1 cellular context compared by ENCODE assay signal in the genomic region with DNA sequence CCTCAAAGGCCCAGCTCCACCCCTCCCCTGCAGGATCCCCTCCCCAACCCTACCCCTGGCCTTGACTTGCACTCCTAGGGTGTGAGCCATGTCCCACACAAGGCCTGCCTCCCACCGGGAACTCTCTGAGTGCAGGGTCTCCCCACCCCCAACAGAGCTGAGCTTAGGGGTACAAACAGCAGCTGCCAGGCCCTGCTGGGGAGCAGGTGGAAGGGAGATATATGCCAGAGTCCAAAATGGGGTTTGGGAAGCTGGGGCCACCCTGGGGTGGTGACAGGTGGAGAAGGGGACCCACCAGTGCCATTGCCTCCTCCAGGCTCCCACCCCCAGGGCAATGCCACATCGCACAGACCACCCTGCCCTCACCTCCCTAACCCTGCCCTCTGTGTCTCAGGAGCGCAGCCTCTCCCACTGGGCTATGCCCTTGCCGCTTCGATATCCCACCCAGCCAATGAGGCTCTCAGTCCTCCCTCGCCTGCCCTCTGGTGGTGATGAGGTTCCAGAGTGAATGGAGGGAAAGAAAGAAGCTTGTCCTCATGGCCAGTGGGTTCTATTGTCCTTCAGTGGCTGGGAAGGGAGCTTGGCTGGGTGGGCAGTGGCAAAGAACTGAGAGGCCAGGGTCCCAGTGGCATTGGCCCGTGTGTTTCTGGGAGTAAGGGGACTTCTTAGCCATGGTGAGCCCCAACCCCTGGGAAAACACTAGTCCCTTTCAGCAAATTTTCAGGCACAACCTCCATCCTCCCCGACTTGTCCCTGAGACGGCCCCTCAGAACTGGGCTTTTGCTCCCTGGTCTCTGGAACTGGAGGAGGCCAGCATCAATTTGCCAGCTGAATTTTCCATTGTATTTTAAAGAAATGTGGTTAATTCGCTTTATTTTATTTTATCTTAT.
TF ChIP-seq lines count a peak whose summit lies in the region.

No MANE protein-coding gene starts in this region.

TF ChIP-seq in K562, 482 proteins besides CTCF, POLR2A, EP300 and RAD21:
- TF ChIP-seq, protein P1, sequence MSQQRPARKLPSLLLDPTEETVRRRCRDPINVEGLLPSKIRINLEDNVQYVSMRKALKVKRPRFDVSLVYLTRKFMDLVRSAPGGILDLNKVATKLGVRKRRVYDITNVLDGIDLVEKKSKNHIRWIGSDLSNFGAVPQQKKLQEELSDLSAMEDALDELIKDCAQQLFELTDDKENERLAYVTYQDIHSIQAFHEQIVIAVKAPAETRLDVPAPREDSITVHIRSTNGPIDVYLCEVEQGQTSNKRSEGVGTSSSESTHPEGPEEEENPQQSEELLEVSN (IDR thresholded peaks at IDR 0.05; ENCODE audit: borderline replicate concordance in 1 of 2, extremely low read depth in 1 of 2, insufficient read depth in 1 of 2, insufficient read length in 1 of 2, low read depth in 1 of 2, low read length in 1 of 2, poor library complexity in 1 of 2, severe bottlenecking in 1 of 2), result peak in 1 of 2 experiments; percentile 21
- TF ChIP-seq ZNF655 (CRISPR knock-in tag; IDR thresholded peaks at IDR 0.05) (no peak), CC2D1A (IDR thresholded peaks at IDR 0.05) (peak; percentile 30; the same call in 1 of the 2 replicates), ZNF830 (CRISPR knock-in tag; IDR thresholded peaks at IDR 0.05) (no peak), DEAF1 (CRISPR knock-in tag; IDR thresholded peaks at IDR 0.05) (0 out of 2 replicates have a peak, but pooled peaks have one; percentile 24), CTBP1 (IDR thresholded peaks at IDR 0.05; ENCODE audit: borderline replicate concordance) (peak; percentile 59; the same call in 1 of the 2 replicates), NR3C1 (CRISPR knock-in tag; IDR thresholded peaks at IDR 0.05) (no peak), ZBTB2 (IDR thresholded peaks at IDR 0.05) (no peak), KDM5B (IDR thresholded peaks at IDR 0.05; ENCODE audit: insufficient replicate concordance, low read depth, low read length) (no peak), NFYB (IDR thresholded peaks at IDR 0.05; ENCODE audit: extremely low read depth, insufficient read length) (peak; percentile 10), SMC3 (conservative IDR thresholded peaks at IDR 0.05; ENCODE audit: insufficient read depth, low read depth, low read length) (peak; percentile 86), PURB (CRISPR knock-in tag; IDR thresholded peaks at IDR 0.05; ENCODE audit: low read depth) (no peak), RCOR1 (IDR thresholded peaks at IDR 0.05; ENCODE audit: borderline replicate concordance in 1 of 2, low read depth in 2 of 2, low read length in 2 of 2) (peak in 1 of 2 experiments; percentile 79; a peak in 2 of 4 replicates), ZBTB7A (IDR thresholded peaks at IDR 0.05; ENCODE audit: borderline replicate concordance, control insufficient read depth, low read depth, low read length) (0 out of 2 replicates have a peak, but pooled peaks have one; percentile 38), SRSF3 (IDR thresholded peaks at IDR 0.05; ENCODE audit: insufficient read depth, low read length) (no peak), CTCFL (IDR thresholded peaks at IDR 0.05; ENCODE audit: borderline replicate concordance, insufficient read depth, low read depth, low read length, poor library complexity, severe bottlenecking) (peak; percentile 14)
- TF ChIP-seq, protein P2, sequence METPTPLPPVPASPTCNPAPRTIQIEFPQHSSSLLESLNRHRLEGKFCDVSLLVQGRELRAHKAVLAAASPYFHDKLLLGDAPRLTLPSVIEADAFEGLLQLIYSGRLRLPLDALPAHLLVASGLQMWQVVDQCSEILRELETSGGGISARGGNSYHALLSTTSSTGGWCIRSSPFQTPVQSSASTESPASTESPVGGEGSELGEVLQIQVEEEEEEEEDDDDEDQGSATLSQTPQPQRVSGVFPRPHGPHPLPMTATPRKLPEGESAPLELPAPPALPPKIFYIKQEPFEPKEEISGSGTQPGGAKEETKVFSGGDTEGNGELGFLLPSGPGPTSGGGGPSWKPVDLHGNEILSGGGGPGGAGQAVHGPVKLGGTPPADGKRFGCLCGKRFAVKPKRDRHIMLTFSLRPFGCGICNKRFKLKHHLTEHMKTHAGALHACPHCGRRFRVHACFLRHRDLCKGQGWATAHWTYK (CRISPR knock-in tag; IDR thresholded peaks at IDR 0.05), result no peak
- TF ChIP-seq, protein P3, sequence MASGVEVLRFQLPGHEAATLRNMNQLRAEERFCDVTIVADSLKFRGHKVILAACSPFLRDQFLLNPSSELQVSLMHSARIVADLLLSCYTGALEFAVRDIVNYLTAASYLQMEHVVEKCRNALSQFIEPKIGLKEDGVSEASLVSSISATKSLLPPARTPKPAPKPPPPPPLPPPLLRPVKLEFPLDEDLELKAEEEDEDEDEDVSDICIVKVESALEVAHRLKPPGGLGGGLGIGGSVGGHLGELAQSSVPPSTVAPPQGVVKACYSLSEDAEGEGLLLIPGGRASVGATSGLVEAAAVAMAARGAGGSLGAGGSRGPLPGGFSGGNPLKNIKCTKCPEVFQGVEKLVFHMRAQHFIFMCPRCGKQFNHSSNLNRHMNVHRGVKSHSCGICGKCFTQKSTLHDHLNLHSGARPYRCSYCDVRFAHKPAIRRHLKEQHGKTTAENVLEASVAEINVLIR (CRISPR knock-in tag; IDR thresholded peaks at IDR 0.05), result no peak
- TF ChIP-seq, protein P4, sequence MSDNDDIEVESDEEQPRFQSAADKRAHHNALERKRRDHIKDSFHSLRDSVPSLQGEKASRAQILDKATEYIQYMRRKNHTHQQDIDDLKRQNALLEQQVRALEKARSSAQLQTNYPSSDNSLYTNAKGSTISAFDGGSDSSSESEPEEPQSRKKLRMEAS (CRISPR knock-in tag; IDR thresholded peaks at IDR 0.05), result no peak
- TF ChIP-seq, protein P5, sequence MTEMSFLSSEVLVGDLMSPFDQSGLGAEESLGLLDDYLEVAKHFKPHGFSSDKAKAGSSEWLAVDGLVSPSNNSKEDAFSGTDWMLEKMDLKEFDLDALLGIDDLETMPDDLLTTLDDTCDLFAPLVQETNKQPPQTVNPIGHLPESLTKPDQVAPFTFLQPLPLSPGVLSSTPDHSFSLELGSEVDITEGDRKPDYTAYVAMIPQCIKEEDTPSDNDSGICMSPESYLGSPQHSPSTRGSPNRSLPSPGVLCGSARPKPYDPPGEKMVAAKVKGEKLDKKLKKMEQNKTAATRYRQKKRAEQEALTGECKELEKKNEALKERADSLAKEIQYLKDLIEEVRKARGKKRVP (CRISPR knock-in tag; IDR thresholded peaks at IDR 0.05), result no peak
